Comparison of ENCODE assay signal across 9 cellular contexts in genomic region chr11:69700278-69701140, GRCh38. TPM values are rescaled to one million over a fixed set of nuclear protein-coding genes. Genes with fewer than 3 reads are reported as not detected.
A peak's percentile ranks its signal among the peaks of the same experiment; 100 is the strongest.
DNase-seq lines count a peak whose midpoint lies in the region; ATAC-seq, FAIRE-seq and TF ChIP-seq lines count a peak whose summit lies in the region.
"Had no signal": no experiment of that assay in that cellular context is flagged by ENCODE, and none has a peak within 500 bp of the region (broad histone marks: within the 10 kb centered on the region; RNA-seq: fewer than 3 reads in every experiment).

No MANE protein-coding gene starts in this region.

- H3K4me3 ChIP-seq in H1 (ENCODE audit: extremely low read depth in 1 of 4, insufficient read depth in 2 of 4, low read depth in 3 of 4, low read length in 4 of 4), result peak overlapping the region in 3 of 4 experiments; percentile 31 to 46 (median 37); a peak in 5 of 8 replicates

- no peak overlapping the region for H3K14ac ChIP-seq in H1 (ENCODE audit: insufficient read length)

- H3K9me3 ChIP-seq in H1 (ENCODE audit: insufficient read depth in 2 of 2, low read depth in 1 of 2, low read length in 1 of 2), result no peaks in the 10 kb centered on the region

- TF ChIP-seq RAD21 in H1 (IDR thresholded peaks at IDR 0.05 in 1 of 2, conservative IDR thresholded peaks at IDR 0.05 in 1 of 2; ENCODE audit: low read depth in 2 of 2, low read length in 2 of 2), result no peak

- H3K4me1 Mint-ChIP-seq in activated naive CD4-positive, alpha-beta T cell treated with anti-CD3 and anti-CD28 coated beads for 36 hours (ENCODE audit: low read depth), result peaks cover 8% of the 10 kb centered on the region

- H2BK15ac ChIP-seq in H1 (ENCODE audit: low read length), result no peak overlapping the region

- H2AFZ ChIP-seq in H1 (ENCODE audit: low read length), result no peak overlapping the region

- H3K4me1 ChIP-seq in H1 (replicated peaks in 1 of 4; ENCODE audit: control insufficient read depth in 3 of 4, insufficient read depth in 4 of 4, low read length in 3 of 4), result peaks cover 6 to 26% (median 15%) of the 10 kb centered on the region in 4 experiments; a peak in 6 of 7 replicates

- peak overlapping the region; percentile 56 for H4K5ac ChIP-seq in H1 (ENCODE audit: insufficient read length, low read depth, low read length)

- peak; percentile 93 for FAIRE-seq in H1 (lab: Jason Lieb, UNC)
- FAIRE-seq: GM18507 had no signal

- peak overlapping the region; percentile 87 for H2BK120ac ChIP-seq in H1 (replicated peaks; ENCODE audit: low read depth, low read length)

- no peak overlapping the region for H3K23ac ChIP-seq in H1 (ENCODE audit: insufficient read length)

- peak overlapping the region in 2 of 4 experiments; percentile 20 to 31; a peak in 3 of 7 replicates for H3K9ac ChIP-seq in H1 (replicated peaks in 1 of 4; ENCODE audit: extremely low read depth in 1 of 4, low read depth in 3 of 4, low read length in 3 of 4)

- intact Hi-C loops in activated naive CD4-positive, alpha-beta T cell treated with anti-CD3 and anti-CD28 coated beads for 36 hours (cut with micrococcal nuclease), result loop anchor here (5.0 kb wide), 1 partner anchor 142 kb away; no protein-coding TSS in a partner anchor

- H3K36me3 Mint-ChIP-seq in activated naive CD4-positive, alpha-beta T cell treated with anti-CD3 and anti-CD28 coated beads for 36 hours (ENCODE audit: low read depth), result no peaks in the 10 kb centered on the region

- WGBS in H1 (ENCODE audit: extremely low coverage in 1 of 2, insufficient coverage in 1 of 2, insufficient read length in 1 of 2, insufficient replicate concordance in 2 of 2, low coverage in 1 of 2, low lambda C conversion rate in 2 of 2, missing lambda C conversion rate in 1 of 2), 2 experiments, result 14% methylated on average over 20 of the region's 20 CpGs; no CpG with 5 or more reads in 1 of the 2 experiments

- no peak overlapping the region for H4K8ac ChIP-seq in H1 (ENCODE audit: extremely low read depth, insufficient read depth, low read length)

- TF ChIP-seq CTCF in H1 (IDR thresholded peaks at IDR 0.05; ENCODE audit: control extremely low read depth in 1 of 3, insufficient read depth in 1 of 3, low read depth in 1 of 3, low read length in 3 of 3), result no peak

- peak overlapping the region; percentile 26; the same call in 1 of the 2 replicates for H3K18ac ChIP-seq in H1 (ENCODE audit: extremely low read depth, low read length)

- peak overlapping the region; percentile 41; the same call in 1 of the 2 replicates for H3K27ac ChIP-seq in H1 (ENCODE audit: low read depth, low read length)

- H3K56ac ChIP-seq in H1 (replicated peaks; ENCODE audit: insufficient read length, low read depth, low read length), result no peak overlapping the region

- no peaks in the 10 kb centered on the region for H3K79me2 ChIP-seq in H1 (ENCODE audit: control insufficient read depth in 1 of 2, insufficient read depth in 2 of 2, low read length in 2 of 2)

- H3K9me3 Mint-ChIP-seq in activated naive CD4-positive, alpha-beta T cell treated with anti-CD3 and anti-CD28 coated beads for 36 hours, result no peaks in the 10 kb centered on the region

- peak overlapping the region; percentile 52 to 91 for H3K4me2 ChIP-seq in H1 (ENCODE audit: insufficient read depth in 1 of 2, low read depth in 2 of 2, low read length in 2 of 2)

- H2BK20ac ChIP-seq in H1 (ENCODE audit: low read length), result peak overlapping the region; percentile 16; the same call in 1 of the 2 replicates

- DNase-seq in DMS 273 (lab: John Stamatoyannopoulos, UW; ENCODE audit: unreplicated experiment) (peak; percentile 81), NCI-H2227 (lab: John Stamatoyannopoulos, UW; ENCODE audit: unreplicated experiment) (peak; percentile 71), H1 (ENCODE audit: low read depth in 1 of 2, low spot score in 2 of 2) (peak in 1 of 2 experiments; percentile 76), myocyte (ENCODE audit: low read depth) (peak; percentile 78)
- DNase-seq in activated naive CD4-positive, alpha-beta T cell treated with anti-CD3 and anti-CD28 coated beads for 36 hours, result no peak

- H4K20me1 ChIP-seq in H1 (replicated peaks in 1 of 2; ENCODE audit: control insufficient read depth in 1 of 2, insufficient read depth in 2 of 2, low read length in 2 of 2), result peaks cover 1 to 5% of the 10 kb centered on the region in 2 experiments

- peaks cover 0 to 10% (median 4%) of the 10 kb centered on the region in 4 experiments; a peak in 3 of 8 replicates for H3K36me3 ChIP-seq in H1 (ENCODE audit: control insufficient read depth in 2 of 4, insufficient read depth in 4 of 4, low read length in 3 of 4)

- POLR2A ChIA-PET in H1 (lab: Charles Lee; ENCODE audit: partially characterized antibody), result interaction anchor here (0.7 to 4.2 kb wide), 11 partner anchors 9 to 273 kb away, joined by 3 to 23 read pairs (median 4); partner anchors contain the start of gene LTO1

- H3K4ac ChIP-seq in H1 (replicated peaks; ENCODE audit: insufficient read length, low read depth, low read length), result no peak overlapping the region

- CTCF ChIA-PET in H1 (lab: Charles Lee; ENCODE audit: partially characterized antibody), result interaction anchor here (0.7 to 2.1 kb wide), 4 partner anchors 18 to 188 kb away, joined by 3 to 6 read pairs (median 5); no protein-coding TSS in a partner anchor
- CTCF ChIA-PET in activated naive CD4-positive, alpha-beta T cell treated with anti-CD3 and anti-CD28 coated beads for 36 hours (lab: Charles Lee), result no interaction called here

- TF ChIP-seq EP300 in H1 (IDR thresholded peaks at IDR 0.05; ENCODE audit: borderline replicate concordance in 1 of 2, low read depth in 2 of 2, low read length in 2 of 2), result 0 out of 3 replicates have a peak, but pooled peaks of 1 of the 2 experiments have one; percentile 25

- peaks cover 0 to 14% (median 7%) of the 10 kb centered on the region in 4 experiments; a peak in 5 of 7 replicates for H3K27me3 ChIP-seq in H1 (replicated peaks in 1 of 4; ENCODE audit: control insufficient read depth in 3 of 4, extremely low read depth in 1 of 4, insufficient read depth in 3 of 4, low read length in 3 of 4)

- no peak overlapping the region for H3K27ac Mint-ChIP-seq in activated naive CD4-positive, alpha-beta T cell treated with anti-CD3 and anti-CD28 coated beads for 36 hours

- peaks cover 5% of the 10 kb centered on the region; the same call in 1 of the 2 replicates for H3K23me2 ChIP-seq in H1 (ENCODE audit: low read depth, low read length)

- TF ChIP-seq POLR2A in H1 (IDR thresholded peaks at IDR 0.05; ENCODE audit: control extremely low read depth in 1 of 2, low read depth in 2 of 2, low read length in 2 of 2), result peak in 1 of 2 experiments; percentile 33; a peak in 1 of 3 replicates

- H3K27me3 Mint-ChIP-seq in activated naive CD4-positive, alpha-beta T cell treated with anti-CD3 and anti-CD28 coated beads for 36 hours (ENCODE audit: low read depth), result peaks cover 48% of the 10 kb centered on the region

- peak overlapping the region; percentile 84; the same call in 1 of the 2 replicates for H2BK5ac ChIP-seq in H1 (ENCODE audit: low read depth, low read length)

- H2BK12ac ChIP-seq in H1 (ENCODE audit: low read depth, low read length), result peak overlapping the region; percentile 75; the same call in 1 of the 2 replicates

- no peak for ATAC-seq in HG03108 (IDR thresholded peaks at IDR 0.05; ENCODE audit: unreplicated experiment)
- ATAC-seq in GM18868 (IDR thresholded peaks at IDR 0.05; ENCODE audit: unreplicated experiment), result no peak
- ATAC-seq in HG02885 (IDR thresholded peaks at IDR 0.05; ENCODE audit: poor library complexity, unreplicated experiment), result no peak

- no peaks in the 10 kb centered on the region; the same call in 1 of the 2 replicates for H3K79me1 ChIP-seq in H1 (ENCODE audit: low read depth, low read length)

- H3K4me3 Mint-ChIP-seq in activated naive CD4-positive, alpha-beta T cell treated with anti-CD3 and anti-CD28 coated beads for 36 hours, result no peak overlapping the region

- H2AK5ac ChIP-seq in H1 (ENCODE audit: low read depth, low read length), result no peak overlapping the region

- peak overlapping the region; percentile 81 for H4K91ac ChIP-seq in H1 (replicated peaks; ENCODE audit: insufficient read length, low read length)

RNA-seq across cellular contexts. Expression of gene FGF19, which starts 3.3 kb away (rescaled TPM):
- 14.8 and 15.4 TPM in 2 replicates for total RNA-seq in H1 (2021; fragmentation: NEBNext Ultra II Directional; extraction: Animal tissue kit (Norgen Biotek cat#: 25700))
- 9.6 and 14.8 TPM in 2 replicates for polyA plus RNA-seq in H1 (2011; rRNA removed)
- polyA plus RNA-seq in H1 (2011; cell fraction: cytosol; rRNA removed), result 10.8 TPM
- polyA plus RNA-seq in H1 (2011; cell fraction: nucleus; rRNA removed), result 14.7 TPM
- 5.4 to 6.9 TPM (median 5.7 TPM) in 4 replicates for polyA plus RNA-seq in H1 (2012, experiment 1 of 2)
- polyA plus RNA-seq in H1 (2012, experiment 2 of 2), result 9.2 TPM
- polyA plus RNA-seq in H1 (2013, experiment 1 of 2), result 28.8 TPM
- polyA plus RNA-seq in H1 (2013, experiment 2 of 2), result 34.3 TPM
- 4.9 and 9.9 TPM in 2 replicates for polyA minus RNA-seq in H1 (2011; rRNA and poly(A)+ RNA removed)
- polyA minus RNA-seq in H1 (2011; cell fraction: cytosol; rRNA and poly(A)+ RNA removed), result 7.6 TPM
- 6.4 TPM for polyA minus RNA-seq in H1 (2011; cell fraction: nucleus; rRNA and poly(A)+ RNA removed)
- not detected in 2 replicates for total RNA-seq in myocyte
- not detected for polyA plus RNA-seq in myocyte (2012)
- under 1 TPM in 1 of 2 experiments, not detected in 1; 0.10 TPM for total RNA-seq in activated naive CD4-positive, alpha-beta T cell treated with anti-CD3 and anti-CD28 coated beads for 36 hours

RNA-seq across cellular contexts. Expression of gene LTO1, which starts 25.4 kb away (rescaled TPM):
- total RNA-seq in H1 (2021; fragmentation: NEBNext Ultra II Directional; extraction: Animal tissue kit (Norgen Biotek cat#: 25700)), result 21.0 and 21.3 TPM in 2 replicates
- 15.4 and 25.5 TPM in 2 replicates for polyA plus RNA-seq in H1 (2011; rRNA removed)
- 23.2 TPM for polyA plus RNA-seq in H1 (2011; cell fraction: cytosol; rRNA removed)
- polyA plus RNA-seq in H1 (2011; cell fraction: nucleus; rRNA removed), result 27.7 TPM
- 14.4 to 21.4 TPM (median 16.7 TPM) in 4 replicates for polyA plus RNA-seq in H1 (2012, experiment 1 of 2)
- polyA plus RNA-seq in H1 (2012, experiment 2 of 2), result 8.5 TPM
- 13.6 TPM for polyA plus RNA-seq in H1 (2013, experiment 1 of 2)
- 12.2 TPM for polyA plus RNA-seq in H1 (2013, experiment 2 of 2)
- polyA minus RNA-seq in H1 (2011; rRNA and poly(A)+ RNA removed), result 7.5 and 11.1 TPM in 2 replicates
- 5.7 TPM for polyA minus RNA-seq in H1 (2011; cell fraction: cytosol; rRNA and poly(A)+ RNA removed)
- polyA minus RNA-seq in H1 (2011; cell fraction: nucleus; rRNA and poly(A)+ RNA removed), result 18.6 TPM
- 13.4 and 23.7 TPM in 2 replicates for total RNA-seq in myocyte
- 23.3 TPM for polyA plus RNA-seq in myocyte (2012)
- 10 to 100 TPM; 14.8 to 14.9 TPM for total RNA-seq in activated naive CD4-positive, alpha-beta T cell treated with anti-CD3 and anti-CD28 coated beads for 36 hours

RNA-seq across cellular contexts. Expression of gene CCND1, which starts 59.6 kb away (rescaled TPM):
- 170 and 172 TPM in 2 replicates for total RNA-seq in H1 (2021; fragmentation: NEBNext Ultra II Directional; extraction: Animal tissue kit (Norgen Biotek cat#: 25700))
- polyA plus RNA-seq in H1 (2011; rRNA removed), result 64.5 and 156 TPM in 2 replicates
- 94.6 TPM for polyA plus RNA-seq in H1 (2011; cell fraction: cytosol; rRNA removed)
- 177 TPM for polyA plus RNA-seq in H1 (2011; cell fraction: nucleus; rRNA removed)
- polyA plus RNA-seq in H1 (2012, experiment 1 of 2), result 76.2 to 117 TPM (median 80.8 TPM) in 4 replicates
- 26.6 TPM for polyA plus RNA-seq in H1 (2012, experiment 2 of 2)
- 53.6 TPM for polyA plus RNA-seq in H1 (2013, experiment 1 of 2)
- polyA plus RNA-seq in H1 (2013, experiment 2 of 2), result 50.3 TPM
- polyA minus RNA-seq in H1 (2011; rRNA and poly(A)+ RNA removed), result 93.0 and 124 TPM in 2 replicates
- polyA minus RNA-seq in H1 (2011; cell fraction: cytosol; rRNA and poly(A)+ RNA removed), result 168 TPM
- 217 TPM for polyA minus RNA-seq in H1 (2011; cell fraction: nucleus; rRNA and poly(A)+ RNA removed)
- 107 and 133 TPM in 2 replicates for total RNA-seq in myocyte
- polyA plus RNA-seq in myocyte (2012), result 292 TPM
- under 1 TPM; 0.22 to 0.74 TPM for total RNA-seq in activated naive CD4-positive, alpha-beta T cell treated with anti-CD3 and anti-CD28 coated beads for 36 hours

Comparison
In these comparisons a context has a peak if more than half of its experiments do, and no peak if none do; other contexts are left out.
1. RNA of gene FGF19, which starts 3.3 kb away (total RNA-seq): 14.8 to 15.4 TPM in H1; 0.10 TPM in activated naive CD4-positive, alpha-beta T cell treated with anti-CD3 and anti-CD28 coated beads for 36 hours and not detected in myocyte; every median in the first group is over 10 times any median in the second.
2. RNA of gene CCND1, which starts 59.6 kb away (total RNA-seq): 170 to 172 TPM in H1 and 107 to 133 TPM in myocyte; 0.22 to 0.74 TPM in activated naive CD4-positive, alpha-beta T cell treated with anti-CD3 and anti-CD28 coated beads for 36 hours; every median in the first group is over 10 times any median in the second.